ENCODE assay signal across 21 cellular contexts in genomic region chr6:16270178-16270794, GRCh38. TPM values are rescaled to one million over a fixed set of nuclear protein-coding genes. Genes with fewer than 3 reads are reported as not detected.
"Had no signal": no experiment of that assay in that cellular context is flagged by ENCODE, and none has a peak within 500 bp of the region (broad histone marks: within the 10 kb centered on the region; RNA-seq: fewer than 3 reads in every experiment).

No MANE protein-coding gene starts in this region.

- H3K4me3 ChIP-seq: lung, right lobe of liver, smooth muscle cell, upper lobe of right lung had no signal

- H3K9me3 ChIP-seq: right lobe of liver, upper lobe of right lung had no signal

- H3K27ac Mint-ChIP-seq: activated naive CD8-positive, alpha-beta T cell treated with anti-CD3 and anti-CD28 coated beads for 36 hours; activated T-cell treated with anti-CD3 and anti-CD28 coated beads, Interleukin-2, amount 50 U/mL, for 72 hours; effector memory CD8-positive, alpha-beta T cell; nephron progenitor cell; stimulated activated memory B cell treated with anti-CD40 and anti-IgM and Interleukin-4, amounts not matched to agents 10 μg/mL and 1 μg/mL and 100 μg/mL, for 72 hours had no signal

- H3K27me3 ChIP-seq: right lobe of liver, upper lobe of right lung had no signal

- H3K9me3 Mint-ChIP-seq: activated naive CD8-positive, alpha-beta T cell treated with anti-CD3 and anti-CD28 coated beads for 36 hours; activated T-cell treated with anti-CD3 and anti-CD28 coated beads, Interleukin-2, amount 50 U/mL, for 72 hours; effector memory CD8-positive, alpha-beta T cell; stimulated activated memory B cell treated with anti-CD40 and anti-IgM and Interleukin-4, amounts not matched to agents 10 μg/mL and 1 μg/mL and 100 μg/mL, for 72 hours had no signal

- H3K4me2 ChIP-seq: smooth muscle cell had no signal

- H3K27me3 Mint-ChIP-seq: activated naive CD8-positive, alpha-beta T cell treated with anti-CD3 and anti-CD28 coated beads for 36 hours had no signal

- H3K4me3 Mint-ChIP-seq: activated naive CD8-positive, alpha-beta T cell treated with anti-CD3 and anti-CD28 coated beads for 36 hours; activated T-cell treated with anti-CD3 and anti-CD28 coated beads, Interleukin-2, amount 50 U/mL, for 72 hours; effector memory CD8-positive, alpha-beta T cell; nephron progenitor cell; stimulated activated memory B cell treated with anti-CD40 and anti-IgM and Interleukin-4, amounts not matched to agents 10 μg/mL and 1 μg/mL and 100 μg/mL, for 72 hours had no signal

- H3K36me3 Mint-ChIP-seq: activated naive CD8-positive, alpha-beta T cell treated with anti-CD3 and anti-CD28 coated beads for 36 hours; stimulated activated memory B cell treated with anti-CD40 and anti-IgM and Interleukin-4, amounts not matched to agents 10 μg/mL and 1 μg/mL and 100 μg/mL, for 72 hours had no signal

- ATAC-seq: activated T-cell treated with anti-CD3 and anti-CD28 coated beads, Interleukin-2, amount 50 U/mL, for 72 hours; effector memory CD8-positive, alpha-beta T cell; stimulated activated memory B cell treated with anti-CD40 and anti-IgM and Interleukin-4, amounts not matched to agents 10 μg/mL and 1 μg/mL and 100 μg/mL, for 72 hours; upper lobe of right lung had no signal

- H3K36me3 ChIP-seq: right lobe of liver, upper lobe of right lung had no signal

- H3K27ac ChIP-seq: right lobe of liver, upper lobe of right lung had no signal

- DNase-seq: activated CD4-positive, alpha-beta T cell treated with anti-CD3 and anti-CD28 coated beads, Interleukin-2, amount 50 U/mL, for 4 hours; activated gamma-delta T cell treated with Interleukin-2 at 50 U/mL for 16 hours; activated naive CD8-positive, alpha-beta T cell treated with anti-CD3 and anti-CD28 coated beads for 36 hours; activated T-cell treated with anti-CD3 and anti-CD28 coated beads, Interleukin-2, amount 50 U/mL, for 72 hours; amniotic stem cell; caudate nucleus; effector memory CD8-positive, alpha-beta T cell; hippocampal formation; islet precursor cell; midbrain; nephron progenitor cell; occipital lobe; posterior cingulate gyrus; right lobe of liver; stimulated activated CD4-positive, alpha-beta T cell treated with anti-CD3 and anti-CD28 coated beads, Interleukin-4, amount 100 ng/mL, for 4 hours; T-helper 1 cell; T1000; upper lobe of right lung had no signal

- H3K4me1 ChIP-seq: right lobe of liver, upper lobe of right lung had no signal

- H3K4me1 Mint-ChIP-seq: nephron progenitor cell had no signal

RNA-seq across cellular contexts. Expression of gene GMPR, which starts 31.9 kb away (rescaled TPM):
- total RNA-seq: activated T-cell treated with anti-CD3 and anti-CD28 coated beads, Interleukin-2, amount 50 U/mL, for 72 hours had no signal
